Comparison of ENCODE assay signal across 9 cellular contexts in the genomic region with DNA sequence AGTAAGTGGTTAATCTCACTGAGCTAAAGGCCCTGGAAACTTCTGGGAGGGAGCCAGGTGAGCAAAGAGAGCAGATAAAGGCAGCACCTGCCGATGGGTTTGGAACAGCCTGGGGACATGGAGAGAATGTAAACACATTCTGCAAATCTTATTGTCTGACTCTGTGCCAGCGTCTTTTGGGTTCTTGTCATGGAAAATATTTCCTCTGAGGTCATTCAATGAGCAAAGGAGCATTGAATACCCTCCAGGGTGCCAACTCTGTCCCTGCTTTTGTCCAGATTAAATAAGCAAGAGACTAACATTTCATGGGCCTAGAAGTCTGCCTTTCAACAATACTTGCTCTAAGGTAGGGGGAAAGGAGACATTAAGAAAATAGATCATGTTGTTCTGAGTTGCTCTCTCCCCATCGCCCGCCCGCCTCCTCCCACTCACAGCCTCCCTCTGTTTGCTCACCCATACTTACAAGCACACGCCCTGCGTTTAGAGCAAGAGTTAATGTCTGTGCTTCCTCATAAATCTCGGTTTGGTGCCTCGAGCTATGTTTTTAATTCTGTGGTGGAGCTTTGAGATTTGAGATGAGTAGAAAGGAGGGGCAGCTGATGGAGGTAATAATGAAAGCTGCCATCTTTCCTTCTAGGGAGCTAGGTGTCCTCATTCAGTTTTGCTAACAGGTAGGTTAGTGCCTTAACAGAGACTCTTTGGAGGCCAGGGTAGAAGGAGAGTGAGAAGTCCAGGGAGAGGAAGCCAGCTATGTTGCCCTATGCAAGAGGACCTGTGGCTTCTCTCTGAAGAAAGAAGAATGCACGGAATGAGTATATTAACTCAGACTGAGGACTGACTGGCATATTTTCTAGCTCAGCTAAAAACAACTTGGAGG.
DNase-seq lines count a peak whose midpoint lies in the region; ATAC-seq, FAIRE-seq and TF ChIP-seq lines count a peak whose summit lies in the region.
"Had no signal": no experiment of that assay in that cellular context is flagged by ENCODE, and none has a peak within 500 bp of the region (broad histone marks: within the 10 kb centered on the region; RNA-seq: fewer than 3 reads in every experiment).

No MANE protein-coding gene starts in this region.

- H3K4me3 Mint-ChIP-seq in type B pancreatic cell: peak overlapping the region; percentile 2
- H3K4me3 Mint-ChIP-seq: naive B cell had no signal

- TF ChIP-seq CTCF in RWPE2 (IDR thresholded peaks at IDR 0.05; ENCODE audit: poor library complexity, severe bottlenecking) (no peak), fibroblast of the aortic adventitia (IDR thresholded peaks at IDR 0.05; ENCODE audit: insufficient read depth, low read length) (no peak), type B pancreatic cell (conservative IDR thresholded peaks at IDR 0.05) (no peak), D721Med (IDR thresholded peaks at IDR 0.05; ENCODE audit: insufficient read depth, missing control alignments) (no peak)

- no peaks in the 10 kb centered on the region for H3K9me3 Mint-ChIP-seq in type B pancreatic cell
- H3K9me3 Mint-ChIP-seq: naive B cell had no signal

- peaks cover 63% of the 10 kb centered on the region for H3K27me3 Mint-ChIP-seq in type B pancreatic cell

- peak overlapping the region; percentile 82 for H3K27ac Mint-ChIP-seq in type B pancreatic cell
- H3K27ac Mint-ChIP-seq: naive B cell had no signal

- no peaks in the 10 kb centered on the region for H3K9me3 ChIP-seq in RWPE2 (ENCODE audit: severe bottlenecking)

- H3K27ac ChIP-seq in RWPE2 (ENCODE audit: poor library complexity, severe bottlenecking): peak overlapping the region; percentile 80

- peaks cover 18% of the 10 kb centered on the region for H3K4me1 Mint-ChIP-seq in type B pancreatic cell (ENCODE audit: unreplicated experiment)
- H3K4me1 Mint-ChIP-seq: naive B cell had no signal

- DNase-seq in AG08395 (ENCODE audit: low spot score): peak; percentile 30
- DNase-seq in HPDE6-E6E7 (ENCODE audit: extremely low spot score): peak; percentile 60
- DNase-seq in RWPE2 (ENCODE audit: low spot score): peak; percentile 77
- peak; percentile 57 for DNase-seq in fibroblast of the aortic adventitia (ENCODE audit: low read depth)
- DNase-seq in type B pancreatic cell (ENCODE audit: extremely low spot score, unreplicated experiment): no peak
- DNase-seq in left ventricle myocardium superior: no peak
- DNase-seq in ecto neural progenitor cell (ENCODE audit: low spot score): no peak
- no peak for DNase-seq in D721Med (ENCODE audit: insufficient read length, low spot score)
- DNase-seq: naive B cell had no signal

- peaks cover 45% of the 10 kb centered on the region for H3K4me1 ChIP-seq in RWPE2 (ENCODE audit: insufficient read depth, poor library complexity, severe bottlenecking)

- no peak for FAIRE-seq in D721Med (lab: Jason Lieb, UNC)

- ATAC-seq in RWPE2 (ENCODE audit: low read depth) (peak; percentile 87), left ventricle myocardium superior (no peak)

- H3K36me3 Mint-ChIP-seq in type B pancreatic cell: no peaks in the 10 kb centered on the region
- H3K36me3 Mint-ChIP-seq: naive B cell had no signal

- no peaks in the 10 kb centered on the region for H3K27me3 ChIP-seq in RWPE2 (ENCODE audit: insufficient read depth, poor library complexity, severe bottlenecking)

- intact Hi-C loops in left ventricle myocardium superior (cut with micrococcal nuclease): no loop called here

- no peaks in the 10 kb centered on the region for H3K36me3 ChIP-seq in RWPE2 (ENCODE audit: low read depth)

- H3K4me3 ChIP-seq in RWPE2 (ENCODE audit: severe bottlenecking): no peak overlapping the region
- H3K4me3 ChIP-seq in fibroblast of the aortic adventitia (ENCODE audit: low read depth, low read length): no peak overlapping the region

Comparison
In these comparisons a context has a peak if more than half of its experiments do, and no peak if none do; other contexts are left out.
1. DNase-seq: peak in AG08395 (single experiment), HPDE6-E6E7 (single experiment), RWPE2 (single experiment) and fibroblast of the aortic adventitia (single experiment); none in type B pancreatic cell (single experiment), left ventricle myocardium superior (single experiment), ecto neural progenitor cell (single experiment) and D721Med (single experiment).